8 cellular contexts compared by ENCODE assay signal in the genomic region with DNA sequence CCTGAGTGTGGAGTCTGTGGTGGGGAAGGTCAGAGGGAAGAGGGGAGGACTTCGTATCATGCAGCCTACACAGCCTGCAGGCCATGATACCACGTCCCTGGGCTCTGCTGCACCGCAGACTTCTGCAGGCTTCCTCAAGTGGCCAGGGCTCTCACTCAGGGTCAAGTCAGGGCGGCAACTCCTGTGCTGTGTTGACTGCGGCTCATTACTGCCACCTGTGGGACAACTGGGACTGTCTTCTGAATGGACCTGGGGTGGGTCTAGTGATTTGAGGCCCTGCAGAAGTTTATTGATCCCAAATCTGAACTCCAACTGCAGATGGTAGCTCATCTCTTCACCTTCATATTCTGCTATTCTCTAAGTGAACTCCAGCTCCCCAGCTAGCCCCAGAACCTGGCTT.
DNase-seq lines count a peak whose midpoint lies in the region; ATAC-seq, FAIRE-seq and TF ChIP-seq lines count a peak whose summit lies in the region.

No MANE protein-coding gene starts in this region.

- POLR2A ChIA-PET in endothelial cell of umbilical vein (lab: Charles Lee) = interaction anchor here (0.6 kb wide), 1 partner anchor 252 kb away, joined by 7 read pairs; no protein-coding TSS in a partner anchor

- no peaks in the 10 kb centered on the region for H4K20me1 ChIP-seq in endothelial cell of umbilical vein (replicated peaks; ENCODE audit: control insufficient read depth, extremely low read depth, insufficient read depth, low read length)

- no peak for TF ChIP-seq POLR2A in endothelial cell of umbilical vein (IDR thresholded peaks at IDR 0.05; ENCODE audit: low read depth, low read length)

- dilution Hi-C loops in endothelial cell of umbilical vein (cut with MboI; ENCODE audit: extremely low pct_ligation_motif_present, low sequenced_read_pairs) = no loop called here

- H3K27me3 ChIP-seq in endothelial cell of umbilical vein (ENCODE audit: control insufficient read depth in 2 of 2, insufficient read depth in 2 of 2, low read length in 2 of 2) = no peaks in the 10 kb centered on the region

- FAIRE-seq in endothelial cell of umbilical vein (lab: Jason Lieb, UNC) = peak; percentile 18

- H2AFZ ChIP-seq in endothelial cell of umbilical vein (ENCODE audit: low read depth, low read length) = no peak overlapping the region

- DNase-seq in AG09319 (ENCODE audit: extremely low read depth, low read depth) (no peak), endothelial cell of umbilical vein (ENCODE audit: low read depth, low spot score) (peak; percentile 42), renal cortical epithelial cell (ENCODE audit: low read depth) (peak; percentile 47), amniotic stem cell (lab: John Stamatoyannopoulos, UW) (no peak), activated gamma-delta T cell treated with Interleukin-2 at 50 U/mL for 16 hours (no peak)

- no peak overlapping the region for H3K27ac ChIP-seq in endothelial cell of umbilical vein (ENCODE audit: insufficient read depth, low read depth, low read length)

- peaks cover 2% of the 10 kb centered on the region in 2 experiments for H3K36me3 ChIP-seq in endothelial cell of umbilical vein (ENCODE audit: control insufficient read depth in 2 of 2, extremely low read depth in 1 of 2, insufficient read depth in 2 of 2, low read length in 2 of 2)

- CTCF ChIA-PET in endothelial cell of umbilical vein (lab: Charles Lee) = interaction anchor here (1.0 to 1.7 kb wide), 4 partner anchors 8 to 287 kb away, joined by 3 to 8 read pairs (median 4); no protein-coding TSS in a partner anchor

- H3K9ac ChIP-seq in endothelial cell of umbilical vein (replicated peaks; ENCODE audit: extremely low read depth, insufficient read depth, low read length) = no peak overlapping the region

- H3K4me3 ChIP-seq in endothelial cell of umbilical vein (replicated peaks in 1 of 3; ENCODE audit: insufficient read depth in 1 of 3, low read depth in 1 of 3, low read length in 3 of 3) = no peak overlapping the region

- H3K9me1 ChIP-seq in endothelial cell of umbilical vein (replicated peaks; ENCODE audit: control insufficient read depth, extremely low read depth, insufficient read depth, low read length) = no peaks in the 10 kb centered on the region

- H3K9me3 ChIP-seq in endothelial cell of umbilical vein (replicated peaks; ENCODE audit: control insufficient read depth, insufficient read depth, low read length) = no peaks in the 10 kb centered on the region

- peak; percentile 85 for ATAC-seq in GM18907 (IDR thresholded peaks at IDR 0.05; ENCODE audit: unreplicated experiment)
- ATAC-seq in HG03342 (IDR thresholded peaks at IDR 0.05; ENCODE audit: unreplicated experiment) = peak; percentile 73
- peak; percentile 42 for ATAC-seq in SK-N-SH treated with all-trans-retinoic acid at 6 μM for 48 hours

- no peaks in the 10 kb centered on the region for H3K79me2 ChIP-seq in endothelial cell of umbilical vein (ENCODE audit: control insufficient read depth, insufficient read depth, low read length)

- no peaks in the 10 kb centered on the region for H3K4me1 ChIP-seq in endothelial cell of umbilical vein (ENCODE audit: control insufficient read depth, extremely low read depth, insufficient read depth, low read length)

- no TSS peak for BruUV-seq in endothelial cell of umbilical vein (replicated peaks; lab: Mats Ljungman, UMichigan)

- intact Hi-C loops in endothelial cell of umbilical vein (cut with micrococcal nuclease) = loop anchor here (1.0 kb wide), 1 partner anchor 8 kb away; no protein-coding TSS in a partner anchor

- TF ChIP-seq CTCF in AG09319 (IDR thresholded peaks at IDR 0.05; ENCODE audit: low read depth, low read length) = peak; percentile 27
- TF ChIP-seq CTCF in endothelial cell of umbilical vein (IDR thresholded peaks at IDR 0.05; ENCODE audit: extremely low read depth in 1 of 2, insufficient read depth in 1 of 2, low read depth in 1 of 2, low read length in 2 of 2) = peak; percentile 46 to 54

- H3K4me2 ChIP-seq in endothelial cell of umbilical vein (ENCODE audit: insufficient read depth, low read length) = no peak overlapping the region

TF ChIP-seq in SK-N-SH treated with all-trans-retinoic acid at 6 μM for 48 hours, 23 proteins besides CTCF, POLR2A, EP300 and RAD21 (continues in another document):
- TF ChIP-seq SNAI2 (CRISPR knock-in tag; IDR thresholded peaks at IDR 0.05) (no peak), TSHZ2 (CRISPR knock-in tag; IDR thresholded peaks at IDR 0.05) (no peak), ZFP30 (CRISPR knock-in tag; IDR thresholded peaks at IDR 0.05) (no peak), ARNTL (CRISPR knock-in tag; IDR thresholded peaks at IDR 0.05; ENCODE audit: borderline replicate concordance, low read depth) (no peak), ESRRG (CRISPR knock-in tag; IDR thresholded peaks at IDR 0.05) (no peak)
- TF ChIP-seq, protein P1, sequence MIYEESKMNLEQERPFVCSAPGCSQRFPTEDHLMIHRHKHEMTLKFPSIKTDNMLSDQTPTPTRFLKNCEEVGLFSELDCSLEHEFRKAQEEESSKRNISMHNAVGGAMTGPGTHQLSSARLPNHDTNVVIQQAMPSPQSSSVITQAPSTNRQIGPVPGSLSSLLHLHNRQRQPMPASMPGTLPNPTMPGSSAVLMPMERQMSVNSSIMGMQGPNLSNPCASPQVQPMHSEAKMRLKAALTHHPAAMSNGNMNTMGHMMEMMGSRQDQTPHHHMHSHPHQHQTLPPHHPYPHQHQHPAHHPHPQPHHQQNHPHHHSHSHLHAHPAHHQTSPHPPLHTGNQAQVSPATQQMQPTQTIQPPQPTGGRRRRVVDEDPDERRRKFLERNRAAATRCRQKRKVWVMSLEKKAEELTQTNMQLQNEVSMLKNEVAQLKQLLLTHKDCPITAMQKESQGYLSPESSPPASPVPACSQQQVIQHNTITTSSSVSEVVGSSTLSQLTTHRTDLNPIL (CRISPR knock-in tag; IDR thresholded peaks at IDR 0.05; ENCODE audit: low read depth) = no peak

TF ChIP-seq in endothelial cell of umbilical vein, 7 proteins besides CTCF, POLR2A, EP300 and RAD21:
- TF ChIP-seq MYC (IDR thresholded peaks at IDR 0.05; ENCODE audit: low read depth, low read length) (no peak), FOS (IDR thresholded peaks at IDR 0.05; ENCODE audit: borderline replicate concordance, insufficient read depth, low read length) (no peak), EZH2 (IDR thresholded peaks at IDR 0.05; ENCODE audit: borderline replicate concordance, low read depth, low read length, severe bottlenecking) (no peak), JUN (IDR thresholded peaks at IDR 0.05; ENCODE audit: borderline replicate concordance, insufficient read depth, insufficient read length, low read depth) (no peak)

Comparison
In these comparisons a context has a peak if more than half of its experiments do, and no peak if none do; other contexts are left out.
1. DNase-seq: peak in endothelial cell of umbilical vein (single experiment) and renal cortical epithelial cell (single experiment); none in AG09319 (single experiment), amniotic stem cell (single experiment) and activated gamma-delta T cell treated with Interleukin-2 at 50 U/mL for 16 hours (single experiment).
2. Peak in every context shown above with its lines, with median percentiles within 50 percentile points of each other: ATAC-seq.